Comparison of ENCODE assay signal across 12 cellular contexts in the genomic region with DNA sequence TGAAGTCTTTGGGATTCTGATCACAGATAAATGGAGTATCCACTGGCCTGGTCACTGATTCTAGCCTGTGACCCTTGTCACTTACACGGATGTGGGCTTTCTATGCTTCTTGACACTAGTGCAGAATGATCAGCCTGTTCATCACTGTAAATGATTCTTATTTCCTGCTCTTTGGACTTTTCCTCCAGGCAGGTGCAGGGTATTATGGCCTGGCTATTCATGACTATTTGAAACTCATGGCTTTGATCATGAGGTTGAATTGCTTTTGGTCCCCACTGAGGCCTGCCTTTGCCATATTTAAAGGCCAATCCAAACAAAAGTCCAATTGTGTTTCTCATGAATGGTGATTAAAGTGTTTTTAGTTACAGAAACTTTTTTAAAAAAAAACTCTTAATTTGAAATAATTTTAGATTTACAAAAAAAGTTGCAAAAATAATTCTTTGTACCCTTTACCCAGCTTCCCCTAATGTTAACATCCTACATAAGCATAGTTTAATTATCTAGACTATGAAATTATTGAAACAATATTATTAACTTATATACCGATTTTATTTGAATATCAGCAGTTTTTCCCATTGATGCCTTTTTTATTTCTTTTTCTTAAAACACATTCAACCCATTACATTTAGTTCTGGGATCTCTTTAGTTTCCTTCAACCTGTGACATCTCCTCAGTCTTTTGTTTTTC.
"Had no signal": no experiment of that assay in that cellular context is flagged by ENCODE, and none has a peak within 500 bp of the region (broad histone marks: within the 10 kb centered on the region; RNA-seq: fewer than 3 reads in every experiment).

No MANE protein-coding gene starts in this region.

- H3K4me3 ChIP-seq: ovary, sigmoid colon, thoracic aorta had no signal

- H3K27ac ChIP-seq: ovary, thoracic aorta had no signal

- H3K9me3 Mint-ChIP-seq: activated B cell treated with CpG ODN at 0.5 μM for 24 hours; activated naive CD8-positive, alpha-beta T cell treated with anti-CD3 and anti-CD28 coated beads, Interleukin-2, amount 10 ng/mL, durations not matched to agents 7 days and 5 days; dendritic cell treated with granulocyte-macrophage colony-stimulating factor and Interleukin-4, amounts not matched to agents 40 ng/mL and 50 ng/mL, for 4 days had no signal

- H3K27me3 ChIP-seq: ovary, sigmoid colon had no signal

- H3K9me3 ChIP-seq: ovary, sigmoid colon, thoracic aorta had no signal

- H3K4me3 Mint-ChIP-seq: activated B cell treated with CpG ODN at 0.5 μM for 24 hours; activated naive CD8-positive, alpha-beta T cell treated with anti-CD3 and anti-CD28 coated beads, Interleukin-2, amount 10 ng/mL, durations not matched to agents 7 days and 5 days; dendritic cell treated with granulocyte-macrophage colony-stimulating factor and Interleukin-4, amounts not matched to agents 40 ng/mL and 50 ng/mL, for 4 days; nephron progenitor cell had no signal

- H3K27ac Mint-ChIP-seq: activated B cell treated with CpG ODN at 0.5 μM for 24 hours; activated naive CD8-positive, alpha-beta T cell treated with anti-CD3 and anti-CD28 coated beads, Interleukin-2, amount 10 ng/mL, durations not matched to agents 7 days and 5 days; dendritic cell treated with granulocyte-macrophage colony-stimulating factor and Interleukin-4, amounts not matched to agents 40 ng/mL and 50 ng/mL, for 4 days; nephron progenitor cell had no signal

- DNase-seq: activated B cell treated with CpG ODN at 0.5 μM for 24 hours; activated CD4-positive, alpha-beta T cell treated with anti-CD3 and anti-CD28 coated beads, Interleukin-2, amount 50 U/mL, for 1 hour; activated CD8-positive, alpha-beta memory T cell treated with anti-CD3 and anti-CD28 coated beads for 24 hours; activated naive CD4-positive, alpha-beta T cell; activated naive CD8-positive, alpha-beta T cell treated with anti-CD3 and anti-CD28 coated beads, Interleukin-2, amount 10 ng/mL, durations not matched to agents 7 days and 5 days; hippocampal formation; nephron progenitor cell; ovary; sigmoid colon; stimulated activated CD4-positive, alpha-beta T cell treated with anti-CD3 and anti-CD28 coated beads, Interleukin-1b, Interleukin-23, amount 100 ng/mL, for 48 hours had no signal

- H3K27me3 Mint-ChIP-seq: activated B cell treated with CpG ODN at 0.5 μM for 24 hours; dendritic cell treated with granulocyte-macrophage colony-stimulating factor and Interleukin-4, amounts not matched to agents 40 ng/mL and 50 ng/mL, for 4 days had no signal

- H3K36me3 ChIP-seq: ovary, sigmoid colon, thoracic aorta had no signal
